7 cellular contexts compared by ENCODE assay signal in genomic region chr17:81566461-81567126, GRCh38.
DNase-seq lines count a peak whose midpoint lies in the region; ATAC-seq lines count a peak whose summit lies in the region.

No MANE protein-coding gene starts in this region.

- H3K4me1 ChIP-seq in duodenal mucosa (ENCODE audit: control insufficient read depth in 1 of 2, insufficient read depth in 2 of 2, low read length in 2 of 2) (peaks cover 15 to 27% of the 10 kb centered on the region in 2 donors), muscle layer of duodenum (ENCODE audit: control insufficient read depth in 1 of 2, insufficient read depth in 2 of 2, low read length in 2 of 2) (peaks cover 11 to 35% of the 10 kb centered on the region in 2 donors)

- H3K36me3 ChIP-seq in duodenal mucosa (ENCODE audit: control insufficient read depth in 1 of 2, insufficient read depth in 2 of 2, low read length in 2 of 2) (peaks cover 40 to 85% of the 10 kb centered on the region in 2 donors), muscle layer of duodenum (ENCODE audit: control insufficient read depth in 1 of 2, insufficient read depth in 2 of 2, low read length in 2 of 2) (peaks cover 58 to 72% of the 10 kb centered on the region in 2 donors)

- DNase-seq in HPDE6-E6E7 (ENCODE audit: extremely low spot score) (peak; percentile 76), NCI-H774 (lab: John Stamatoyannopoulos, UW) (peak; percentile 85), D341Med (ENCODE audit: low spot score) (no peak), NCI-H526 treated with DMSO at 0.1 percent for 48 hours (lab: John Stamatoyannopoulos, UW) (no peak)

- H3K27ac ChIP-seq in duodenal mucosa (ENCODE audit: low read depth, low read length) (peak overlapping the region; percentile 63), muscle layer of duodenum (ENCODE audit: low read length) (peak overlapping the region; percentile 78)

- ATAC-seq in GM19397 (IDR thresholded peaks at IDR 0.05; ENCODE audit: unreplicated experiment): no peak

- H3K9ac ChIP-seq in duodenal mucosa (ENCODE audit: low read depth in 1 of 2, low read length in 2 of 2): peak overlapping the region in 1 of 2 donors; percentile 40

- H3K27me3 ChIP-seq in duodenal mucosa (ENCODE audit: control insufficient read depth in 1 of 2, insufficient read depth in 2 of 2, low read length in 2 of 2) (no peaks in the 10 kb centered on the region), muscle layer of duodenum (ENCODE audit: low read depth, low read length) (no peaks in the 10 kb centered on the region)

- H3K9me3 ChIP-seq in duodenal mucosa (ENCODE audit: control insufficient read depth in 1 of 2, low read length in 2 of 2) (no peaks in the 10 kb centered on the region), muscle layer of duodenum (ENCODE audit: control insufficient read depth in 1 of 2, low read length in 2 of 2) (no peaks in the 10 kb centered on the region)

- H3K4me3 ChIP-seq in duodenal mucosa (ENCODE audit: low read depth in 1 of 2, low read length in 2 of 2): peak overlapping the region in 1 of 2 donors; percentile 29
- peak overlapping the region; percentile 21 to 40 for H3K4me3 ChIP-seq in muscle layer of duodenum (ENCODE audit: low read depth in 1 of 2, low read length in 2 of 2)

Comparison
In these comparisons a context has a peak if more than half of its experiments do, and no peak if none do; other contexts are left out.
1. DNase-seq: peak in HPDE6-E6E7 (single experiment) and NCI-H774 (single experiment); none in D341Med (single experiment) and NCI-H526 treated with DMSO at 0.1 percent for 48 hours (single experiment).